26 cellular contexts compared by ENCODE assay signal in the genomic region with DNA sequence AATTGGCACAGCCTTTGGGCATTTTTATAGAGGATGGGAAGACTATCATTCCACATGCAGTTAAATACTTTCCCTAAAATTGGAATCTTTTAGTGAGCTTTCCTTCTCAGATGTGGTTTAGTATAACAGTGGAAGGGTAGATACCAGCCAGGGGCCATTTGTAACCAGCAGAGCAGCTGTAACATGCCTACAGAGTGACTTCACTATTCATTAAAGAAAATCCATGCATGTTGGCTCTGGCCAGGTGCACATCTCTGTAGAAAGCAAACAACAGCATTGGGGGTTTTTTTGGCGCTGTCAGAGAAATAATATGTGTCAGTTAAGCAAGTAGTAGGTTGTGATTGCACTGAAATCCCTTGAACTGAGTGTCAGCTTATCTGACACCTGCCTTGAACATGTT.
"Had no signal": no experiment of that assay in that cellular context is flagged by ENCODE, and none has a peak within 500 bp of the region (broad histone marks: within the 10 kb centered on the region; RNA-seq: fewer than 3 reads in every experiment).

No MANE protein-coding gene starts in this region.

- H3K27ac ChIP-seq: brain microvascular endothelial cell, cardiac muscle cell, Peyer's patch, RWPE1 had no signal

- H3K9me3 ChIP-seq: Peyer's patch had no signal

- H3K4me3 ChIP-seq: cardiac muscle cell, K562, Peyer's patch had no signal

- FAIRE-seq: K562, TTC549 had no signal

- DNase-seq: activated B cell treated with CpG ODN at 0.5 μM for 24 hours; activated CD4-positive, alpha-beta T cell treated with anti-CD3 and anti-CD28 coated beads for 1 hour; activated CD4-positive, alpha-beta T cell treated with anti-CD3 and anti-CD28 coated beads, Interleukin-2, amount 10 ng/mL, durations not matched to agents 24 days and 14 days; activated CD4-positive, alpha-beta T cell treated with anti-CD3 and anti-CD28 coated beads, Interleukin-2, amount 50 U/mL, for 48 hours; activated CD8-positive, alpha-beta memory T cell treated with anti-CD3 and anti-CD28 coated beads, Interleukin-2, amount 10 ng/mL, durations not matched to agents 7 days and 5 days; activated effector memory CD4-positive, alpha-beta T cell treated with anti-CD3 and anti-CD28 coated beads, Interleukin-2, amount 50 U/mL, for 16 hours; activated naive CD4-positive, alpha-beta T cell treated with anti-CD3 and anti-CD28 coated beads, Interleukin-2, amount 10 ng/mL, durations not matched to agents 7 days and 5 days; activated naive CD8-positive, alpha-beta T cell treated with anti-CD3 and anti-CD28 coated beads for 36 hours; activated T-cell treated with anti-CD3 and anti-CD28 coated beads, Interleukin-2, amount 50 U/mL, for 24 hours; brain microvascular endothelial cell; Karpas-422; MM.1S; NCI-H1105; NCI-H1436 treated with DMSO at 0.1 percent for 48 hours; NCI-H187; NCI-H524; NK-92 treated with Interleukin-12 subunit alpha and Interleukin-12 subunit beta, amount 100 ng/mL, for 24 hours; Peyer's patch; Right ventricle myocardium superior; T-cell; T-helper 2 cell; T1000 had no signal

- H3K4me1 ChIP-seq: Peyer's patch had no signal

- H3K36me3 ChIP-seq: brain microvascular endothelial cell, cardiac muscle cell, Peyer's patch had no signal

- H3K27me3 ChIP-seq: brain microvascular endothelial cell, cardiac muscle cell, Peyer's patch had no signal

- ATAC-seq: activated CD8-positive, alpha-beta memory T cell treated with anti-CD3 and anti-CD28 coated beads, Interleukin-2, amount 10 ng/mL, durations not matched to agents 7 days and 5 days; K562; T-cell had no signal
